ENCODE assay signal across 13 cellular contexts in the genomic region with DNA sequence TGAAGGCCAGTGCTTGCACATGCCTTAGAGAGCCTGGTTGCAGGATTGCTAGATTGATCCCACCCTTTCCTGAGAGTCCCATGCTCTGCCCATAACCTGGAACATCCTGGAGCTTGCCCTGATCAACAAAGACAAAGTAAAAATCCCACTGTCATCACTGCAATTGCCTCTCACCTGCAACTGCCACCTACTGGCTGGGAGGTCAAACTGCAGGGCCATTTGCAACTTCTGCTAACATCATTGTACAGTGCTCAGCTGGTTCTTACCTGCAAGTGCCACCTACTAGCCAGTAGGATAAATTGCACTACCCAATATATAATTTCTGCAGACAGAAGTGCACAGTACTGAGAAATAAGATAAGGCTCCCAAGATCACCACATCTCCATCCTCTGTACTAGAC.
DNase-seq lines count a peak whose midpoint lies in the region; ATAC-seq and TF ChIP-seq lines count a peak whose summit lies in the region.
"Had no signal": no experiment of that assay in that cellular context is flagged by ENCODE, and none has a peak within 500 bp of the region (broad histone marks: within the 10 kb centered on the region; RNA-seq: fewer than 3 reads in every experiment).

No MANE protein-coding gene starts in this region.

- no peak for TF ChIP-seq POLR2A in lower leg skin (IDR thresholded peaks at IDR 0.05)

- H3K4me3 Mint-ChIP-seq in activated CD4-positive, alpha-beta memory T cell treated with anti-CD3 and anti-CD28 coated beads for 36 hours, result no peak overlapping the region
- no peak overlapping the region for H3K4me3 Mint-ChIP-seq in nephron progenitor cell
- H3K4me3 Mint-ChIP-seq: naive thymus-derived CD8-positive, alpha-beta T cell had no signal

- no peak overlapping the region for H2AFZ ChIP-seq in PC-9

- peaks cover 12% of the 10 kb centered on the region for H3K9me3 Mint-ChIP-seq in activated CD4-positive, alpha-beta memory T cell treated with anti-CD3 and anti-CD28 coated beads for 36 hours
- H3K9me3 Mint-ChIP-seq in nephron progenitor cell, result peaks cover 34% of the 10 kb centered on the region

- no peaks in the 10 kb centered on the region for H4K20me1 ChIP-seq in PC-9 (ENCODE audit: insufficient read depth)

- H3K9me3 ChIP-seq in PC-9 (ENCODE audit: insufficient read depth, low read depth), result no peaks in the 10 kb centered on the region

- H3K27ac ChIP-seq in 22Rv1 (no peak overlapping the region), PC-9 (no peak overlapping the region)
- H3K27ac ChIP-seq: spleen had no signal

- H3K27me3 ChIP-seq in PC-9 (ENCODE audit: insufficient read depth, low read depth), result no peaks in the 10 kb centered on the region
- H3K27me3 ChIP-seq: spleen had no signal

- peak; percentile 49 for TF ChIP-seq CTCF in 22Rv1 (IDR thresholded peaks at IDR 0.05)
- TF ChIP-seq CTCF in PC-9 (conservative IDR thresholded peaks at IDR 0.05), result peak; percentile 35
- TF ChIP-seq CTCF in lower leg skin (IDR thresholded peaks at IDR 0.05), result no peak
- no peak for TF ChIP-seq CTCF in nephron progenitor cell (IDR thresholded peaks at IDR 0.05)

- H3K4me1 Mint-ChIP-seq in activated CD4-positive, alpha-beta memory T cell treated with anti-CD3 and anti-CD28 coated beads for 36 hours (ENCODE audit: low read depth), result no peaks in the 10 kb centered on the region
- H3K4me1 Mint-ChIP-seq in nephron progenitor cell, result no peaks in the 10 kb centered on the region
- H3K4me1 Mint-ChIP-seq: naive thymus-derived CD8-positive, alpha-beta T cell had no signal

- BruUV-seq in PC-9 (replicated peaks; lab: Mats Ljungman, UMichigan), result no TSS peak

- no peaks in the 10 kb centered on the region for H3K79me2 ChIP-seq in PC-9 (ENCODE audit: low read depth)

- H3K4me2 ChIP-seq in PC-9, result no peak overlapping the region

- no peak overlapping the region for H3K4me3 ChIP-seq in PC-9
- no peak overlapping the region for H3K4me3 ChIP-seq in lower leg skin (ENCODE audit: low read depth, poor library complexity, severe bottlenecking)
- H3K4me3 ChIP-seq: spleen had no signal

- intact Hi-C loops in PC-9 (cut with micrococcal nuclease; ENCODE audit: unreplicated experiment) (no loop called here), lower leg skin (cut with DNase I; ENCODE audit: low total_unique reads) (no loop called here)
- intact Hi-C loops in activated CD4-positive, alpha-beta memory T cell treated with anti-CD3 and anti-CD28 coated beads for 36 hours (cut with micrococcal nuclease), result no loop called here

- H3K9me2 ChIP-seq in PC-9 (ENCODE audit: insufficient read depth), result no peaks in the 10 kb centered on the region

- no peaks in the 10 kb centered on the region for H3K27me3 Mint-ChIP-seq in activated CD4-positive, alpha-beta memory T cell treated with anti-CD3 and anti-CD28 coated beads for 36 hours
- H3K27me3 Mint-ChIP-seq in nephron progenitor cell (ENCODE audit: low read depth, poor library complexity), result peaks cover 6% of the 10 kb centered on the region

- H3F3A ChIP-seq in PC-9 (ENCODE audit: insufficient read depth, low read depth), result no peaks in the 10 kb centered on the region

- DNase-seq in PC-9 (no peak), lower leg skin (ENCODE audit: low spot score in 2 of 2) (no peak), nephron progenitor cell (no peak)
- no peak for DNase-seq in activated CD4-positive, alpha-beta memory T cell treated with anti-CD3 and anti-CD28 coated beads for 36 hours
- DNase-seq: GDM1; naive thymus-derived CD8-positive, alpha-beta T cell; NCI-H1436; spleen; stimulated activated CD8-positive, alpha-beta memory T cell treated with anti-CD3 and anti-CD28 coated beads, Interleukin-4, amount 100 ng/mL, for 48 hours had no signal

- no peaks in the 10 kb centered on the region for H3K36me3 ChIP-seq in PC-9 (ENCODE audit: low read depth)
- H3K36me3 ChIP-seq: spleen had no signal

- ATAC-seq in GM19025 (IDR thresholded peaks at IDR 0.05; ENCODE audit: low read depth, unreplicated experiment), result peak; percentile 61
- peak; percentile 61 for ATAC-seq in HG02970 (IDR thresholded peaks at IDR 0.05; ENCODE audit: low FRiP score, unreplicated experiment)
- no peak for ATAC-seq in GM21447 (IDR thresholded peaks at IDR 0.05; ENCODE audit: unreplicated experiment)
- ATAC-seq: naive thymus-derived CD8-positive, alpha-beta T cell had no signal

- H3K4me1 ChIP-seq in PC-9 (replicated peaks; ENCODE audit: insufficient read depth), result no peaks in the 10 kb centered on the region
- H3K4me1 ChIP-seq: spleen had no signal

- H3K27ac Mint-ChIP-seq in activated CD4-positive, alpha-beta memory T cell treated with anti-CD3 and anti-CD28 coated beads for 36 hours, result no peak overlapping the region
- H3K27ac Mint-ChIP-seq in nephron progenitor cell, result no peak overlapping the region
- H3K27ac Mint-ChIP-seq: naive thymus-derived CD8-positive, alpha-beta T cell had no signal

- POLR2A ChIA-PET in PC-9 (lab: Charles Lee; ENCODE audit: unreplicated experiment), result no interaction called here
- POLR2A ChIA-PET in activated CD4-positive, alpha-beta memory T cell treated with anti-CD3 and anti-CD28 coated beads for 36 hours (lab: Charles Lee), result no interaction called here

- no peaks in the 10 kb centered on the region for H3K36me3 Mint-ChIP-seq in activated CD4-positive, alpha-beta memory T cell treated with anti-CD3 and anti-CD28 coated beads for 36 hours
- no peaks in the 10 kb centered on the region for H3K36me3 Mint-ChIP-seq in nephron progenitor cell (ENCODE audit: low read depth)

- CTCF ChIA-PET in PC-9 (lab: Charles Lee), result no interaction called here
- CTCF ChIA-PET in activated CD4-positive, alpha-beta memory T cell treated with anti-CD3 and anti-CD28 coated beads for 36 hours (lab: Charles Lee), result no interaction called here

Comparison
In these comparisons a context has a peak if more than half of its experiments do, and no peak if none do; other contexts are left out.
1. CTCF ChIP-seq: peak in 22Rv1 (single experiment) and PC-9 (single experiment); none in lower leg skin (0 of 3) and nephron progenitor cell (single experiment).